ENCODE assay signal across 1 cellular context in genomic region chr15:95325763-95326688, GRCh38.
TF ChIP-seq lines count a peak whose summit lies in the region.

No MANE protein-coding gene starts in this region.

TF ChIP-seq in HepG2, 621 proteins besides CTCF, POLR2A, EP300 and RAD21 (continued from another document):
- TF ChIP-seq, protein P1, sequence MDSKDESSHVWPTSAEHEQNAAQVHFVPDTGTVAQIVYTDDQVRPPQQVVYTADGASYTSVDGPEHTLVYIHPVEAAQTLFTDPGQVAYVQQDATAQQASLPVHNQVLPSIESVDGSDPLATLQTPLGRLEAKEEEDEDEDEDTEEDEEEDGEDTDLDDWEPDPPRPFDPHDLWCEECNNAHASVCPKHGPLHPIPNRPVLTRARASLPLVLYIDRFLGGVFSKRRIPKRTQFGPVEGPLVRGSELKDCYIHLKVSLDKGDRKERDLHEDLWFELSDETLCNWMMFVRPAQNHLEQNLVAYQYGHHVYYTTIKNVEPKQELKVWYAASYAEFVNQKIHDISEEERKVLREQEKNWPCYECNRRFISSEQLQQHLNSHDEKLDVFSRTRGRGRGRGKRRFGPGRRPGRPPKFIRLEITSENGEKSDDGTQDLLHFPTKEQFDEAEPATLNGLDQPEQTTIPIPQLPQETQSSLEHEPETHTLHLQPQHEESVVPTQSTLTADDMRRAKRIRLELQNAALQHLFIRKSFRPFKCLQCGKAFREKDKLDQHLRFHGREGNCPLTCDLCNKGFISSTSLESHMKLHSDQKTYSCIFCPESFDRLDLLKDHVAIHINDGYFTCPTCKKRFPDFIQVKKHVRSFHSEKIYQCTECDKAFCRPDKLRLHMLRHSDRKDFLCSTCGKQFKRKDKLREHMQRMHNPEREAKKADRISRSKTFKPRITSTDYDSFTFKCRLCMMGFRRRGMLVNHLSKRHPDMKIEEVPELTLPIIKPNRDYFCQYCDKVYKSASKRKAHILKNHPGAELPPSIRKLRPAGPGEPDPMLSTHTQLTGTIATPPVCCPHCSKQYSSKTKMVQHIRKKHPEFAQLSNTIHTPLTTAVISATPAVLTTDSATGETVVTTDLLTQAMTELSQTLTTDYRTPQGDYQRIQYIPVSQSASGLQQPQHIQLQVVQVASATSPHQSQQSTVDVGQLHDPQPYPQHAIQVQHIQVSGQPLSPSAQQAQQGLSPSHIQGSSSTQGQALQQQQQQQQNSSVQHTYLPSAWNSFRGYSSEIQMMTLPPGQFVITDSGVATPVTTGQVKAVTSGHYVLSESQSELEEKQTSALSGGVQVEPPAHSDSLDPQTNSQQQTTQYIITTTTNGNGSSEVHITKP (CRISPR knock-in tag; IDR thresholded peaks at IDR 0.05; ENCODE audit: low read depth), result no peak
- TF ChIP-seq ZNF274 (CRISPR knock-in tag; IDR thresholded peaks at IDR 0.05) (no peak), TBL1XR1 (IDR thresholded peaks at IDR 0.05; ENCODE audit: borderline replicate concordance, low read length, partially characterized antibody) (no peak), FOXK1 (CRISPR knock-in tag; IDR thresholded peaks at IDR 0.05; ENCODE audit: borderline replicate concordance, low read depth) (no peak), U2AF1 (optimal IDR thresholded peaks at IDR 0.05; ENCODE audit: low read depth, low read length) (no peak), ZZZ3 (CRISPR knock-in tag; IDR thresholded peaks at IDR 0.05; ENCODE audit: borderline replicate concordance) (no peak), MTF1 (CRISPR knock-in tag; IDR thresholded peaks at IDR 0.05) (no peak), ZNF280D (CRISPR knock-in tag; IDR thresholded peaks at IDR 0.05) (no peak)
- TF ChIP-seq, protein P2, sequence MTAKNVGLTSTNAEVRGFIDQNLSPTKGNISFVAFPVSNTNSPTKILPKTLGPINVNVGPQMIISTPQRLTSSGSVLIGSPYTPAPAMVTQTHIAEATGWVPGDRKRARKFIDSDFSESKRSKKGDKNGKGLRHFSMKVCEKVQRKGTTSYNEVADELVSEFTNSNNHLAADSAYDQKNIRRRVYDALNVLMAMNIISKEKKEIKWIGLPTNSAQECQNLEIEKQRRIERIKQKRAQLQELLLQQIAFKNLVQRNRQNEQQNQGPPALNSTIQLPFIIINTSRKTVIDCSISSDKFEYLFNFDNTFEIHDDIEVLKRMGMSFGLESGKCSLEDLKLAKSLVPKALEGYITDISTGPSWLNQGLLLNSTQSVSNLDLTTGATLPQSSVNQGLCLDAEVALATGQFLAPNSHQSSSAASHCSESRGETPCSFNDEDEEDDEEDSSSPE (CRISPR knock-in tag; IDR thresholded peaks at IDR 0.05), result no peak
- TF ChIP-seq, protein P3, sequence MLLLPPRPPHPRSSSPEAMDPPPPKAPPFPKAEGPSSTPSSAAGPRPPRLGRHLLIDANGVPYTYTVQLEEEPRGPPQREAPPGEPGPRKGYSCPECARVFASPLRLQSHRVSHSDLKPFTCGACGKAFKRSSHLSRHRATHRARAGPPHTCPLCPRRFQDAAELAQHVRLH (CRISPR knock-in tag; IDR thresholded peaks at IDR 0.05; ENCODE audit: borderline replicate concordance, low read depth), result no peak
